23 cellular contexts compared by ENCODE assay signal in genomic region chr10:9895406-9895805, GRCh38.
"Had no signal": no experiment of that assay in that cellular context is flagged by ENCODE, and none has a peak within 500 bp of the region (broad histone marks: within the 10 kb centered on the region; RNA-seq: fewer than 3 reads in every experiment).

No MANE protein-coding gene starts in this region.

- ATAC-seq: left cardiac atrium; left lung; mucosa of descending colon; naive thymus-derived CD4-positive, alpha-beta T cell; psoas muscle; right cardiac atrium; stimulated activated memory B cell treated with anti-CD40 and anti-IgM and Interleukin-4, amounts not matched to agents 10 μg/mL and 1 μg/mL and 100 μg/mL, for 72 hours; stimulated activated naive CD8-positive, alpha-beta T cell treated with anti-CD3 and anti-CD28 coated beads, Interleukin-15, Interleukin-2, amounts not matched to agents 100 U/mL and 50 U/mL, for 24 hours had no signal

- H3K27ac ChIP-seq: dorsolateral prefrontal cortex, left lung, neural progenitor cell, ovary, psoas muscle, sigmoid colon, skin epidermis, spleen, testis, tibial artery had no signal

- DNase-seq: dorsolateral prefrontal cortex; effector CD4-positive, alpha-beta T cell; head of caudate nucleus; left cardiac atrium; left lung; mesenchymal stem cell; mucosa of descending colon; naive thymus-derived CD4-positive, alpha-beta T cell; nucleus accumbens; ovary; posterior cingulate gyrus; psoas muscle; right cardiac atrium; sigmoid colon; spleen; stimulated activated CD4-positive, alpha-beta T cell treated with anti-CD3 and anti-CD28 coated beads, Interleukin-4, amount 100 ng/mL, for 4 hours; stimulated activated naive CD8-positive, alpha-beta T cell treated with anti-CD3 and anti-CD28 coated beads, Interleukin-15, Interleukin-2, amounts not matched to agents 100 U/mL and 50 U/mL, for 24 hours; substantia nigra; testis; tibial artery had no signal

- H3K27me3 ChIP-seq: dorsolateral prefrontal cortex, left lung, neural progenitor cell, ovary, sigmoid colon, spleen, testis, tibial artery had no signal

- H3K9me3 ChIP-seq: mucosa of descending colon, ovary, psoas muscle, testis had no signal

- H3K4me2 ChIP-seq: neural progenitor cell had no signal

- H2AFZ ChIP-seq: neural progenitor cell had no signal

- H3K4me1 ChIP-seq: left lung, neural progenitor cell, psoas muscle, sigmoid colon, spleen, testis, tibial artery had no signal

- H3K36me3 ChIP-seq: left lung, neural progenitor cell, ovary, sigmoid colon, spleen, tibial artery had no signal

- H3K9ac ChIP-seq: neural progenitor cell had no signal

- H3K4me3 ChIP-seq: dorsolateral prefrontal cortex, left lung, mucosa of descending colon, neural progenitor cell, ovary, psoas muscle, sigmoid colon, skin epidermis, spleen, testis, tibial artery had no signal
